ENCODE assay signal across 13 cellular contexts in the genomic region with DNA sequence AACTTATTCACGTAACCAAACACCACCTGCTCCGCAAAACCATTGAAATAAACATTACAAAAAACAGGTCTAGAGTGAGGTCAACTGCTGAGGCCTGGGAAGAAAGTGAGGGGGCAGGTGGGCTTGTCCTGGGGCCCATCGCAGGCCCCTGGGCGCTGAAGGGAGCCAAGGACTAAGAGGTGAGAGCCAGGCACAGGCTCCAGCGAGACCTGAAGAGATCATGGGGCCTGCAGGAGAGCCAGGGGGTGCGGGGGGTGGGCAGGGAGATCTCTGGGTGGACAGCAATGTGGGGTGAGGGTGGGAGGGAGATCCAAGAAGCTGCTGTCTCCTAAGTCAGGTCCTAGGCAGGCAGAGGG. TPM values are rescaled to one million over a fixed set of nuclear protein-coding genes. Genes with fewer than 3 reads are reported as not detected.
DNase-seq lines count a peak whose midpoint lies in the region; ATAC-seq and TF ChIP-seq lines count a peak whose summit lies in the region.
"Had no signal": no experiment of that assay in that cellular context is flagged by ENCODE, and none has a peak within 500 bp of the region (broad histone marks: within the 10 kb centered on the region; RNA-seq: fewer than 3 reads in every experiment).

No MANE protein-coding gene starts in this region.

- DNase-seq in heart left ventricle (no peak), Right ventricle myocardium inferior (ENCODE audit: missing footprints) (no peak), left ventricle myocardium inferior (no peak), nephron progenitor cell (no peak), NCI-H774 (lab: John Stamatoyannopoulos, UW) (no peak)
- no peak for DNase-seq in CD8-positive, alpha-beta T cell
- DNase-seq: activated CD4-positive, alpha-beta T cell treated with anti-CD3 and anti-CD28 coated beads, Interleukin-2, amount 10 ng/mL, durations not matched to agents 7 days and 5 days; OCI-M1; sigmoid colon; T-helper 2 cell had no signal

- H3K36me3 ChIP-seq in heart left ventricle (peaks cover 0 to 4% (median 0%) of the 10 kb centered on the region in 9 donors), left ventricle myocardium inferior (no peaks in the 10 kb centered on the region)
- H3K36me3 ChIP-seq in CD8-positive, alpha-beta T cell (ENCODE audit: insufficient read depth, low read length): no peaks in the 10 kb centered on the region
- H3K36me3 ChIP-seq: sigmoid colon had no signal

- H3K9me3 ChIP-seq in heart left ventricle: no peaks in the 10 kb centered on the region
- no peaks in the 10 kb centered on the region for H3K9me3 ChIP-seq in left ventricle myocardium inferior (replicated peaks)
- H3K9me3 ChIP-seq in CD8-positive, alpha-beta T cell (ENCODE audit: low read length): no peaks in the 10 kb centered on the region
- H3K9me3 ChIP-seq: sigmoid colon had no signal

- ATAC-seq in heart left ventricle (peak in 2 of 4 donors; percentile 1 to 11), Right ventricle myocardium inferior (no peak), HG03025 (IDR thresholded peaks at IDR 0.05; ENCODE audit: low FRiP score, unreplicated experiment) (no peak), GM18870 (IDR thresholded peaks at IDR 0.05; ENCODE audit: unreplicated experiment) (no peak)
- no peak for ATAC-seq in CD8-positive, alpha-beta T cell

- H3K36me3 Mint-ChIP-seq in nephron progenitor cell (ENCODE audit: low read depth): no peaks in the 10 kb centered on the region
- no peaks in the 10 kb centered on the region for H3K36me3 Mint-ChIP-seq in CD8-positive, alpha-beta T cell

- TF ChIP-seq POLR2A in heart left ventricle (IDR thresholded peaks at IDR 0.05): no peak

- POLR2A ChIA-PET in CD8-positive, alpha-beta T cell (lab: Charles Lee): no interaction called here

- H3K27me3 Mint-ChIP-seq in nephron progenitor cell (ENCODE audit: low read depth, poor library complexity): peaks cover 42% of the 10 kb centered on the region
- H3K27me3 Mint-ChIP-seq in CD8-positive, alpha-beta T cell (ENCODE audit: low read depth): no peaks in the 10 kb centered on the region
- H3K27me3 Mint-ChIP-seq: activated CD4-positive, alpha-beta T cell treated with anti-CD3 and anti-CD28 coated beads, Interleukin-2, amount 10 ng/mL, durations not matched to agents 7 days and 5 days had no signal

- H3K27ac ChIP-seq in heart left ventricle (peak overlapping the region; percentile 71 to 92 (median 86)), left ventricle myocardium inferior (replicated peaks) (peak overlapping the region; percentile 91)
- H3K27ac ChIP-seq in CD8-positive, alpha-beta T cell (ENCODE audit: low read depth, low read length): no peak overlapping the region
- H3K27ac ChIP-seq: sigmoid colon had no signal

- H3K9me3 Mint-ChIP-seq in nephron progenitor cell: no peaks in the 10 kb centered on the region
- H3K9me3 Mint-ChIP-seq in CD8-positive, alpha-beta T cell: no peaks in the 10 kb centered on the region
- H3K9me3 Mint-ChIP-seq: activated CD4-positive, alpha-beta T cell treated with anti-CD3 and anti-CD28 coated beads, Interleukin-2, amount 10 ng/mL, durations not matched to agents 7 days and 5 days; activated T-helper 1 cell treated with anti-CD3 and anti-CD28 coated beads, Interleukin-12 subunit alpha, Interleukin-12 subunit beta, Interleukin-2, Interleukin-4 antibody, amounts not matched to agents 30 ng/mL and 10 ng/mL and 1 ng/mL, durations not matched to agents 14 hours and 24 hours and 36 hours had no signal

- H3K4me3 Mint-ChIP-seq in nephron progenitor cell: peak overlapping the region; percentile 77
- no peak overlapping the region for H3K4me3 Mint-ChIP-seq in CD8-positive, alpha-beta T cell
- H3K4me3 Mint-ChIP-seq: activated CD4-positive, alpha-beta T cell treated with anti-CD3 and anti-CD28 coated beads, Interleukin-2, amount 10 ng/mL, durations not matched to agents 7 days and 5 days; activated T-helper 1 cell treated with anti-CD3 and anti-CD28 coated beads, Interleukin-12 subunit alpha, Interleukin-12 subunit beta, Interleukin-2, Interleukin-4 antibody, amounts not matched to agents 30 ng/mL and 10 ng/mL and 1 ng/mL, durations not matched to agents 14 hours and 24 hours and 36 hours had no signal

- H3K4me1 Mint-ChIP-seq in nephron progenitor cell: peaks cover 44% of the 10 kb centered on the region
- H3K4me1 Mint-ChIP-seq in CD8-positive, alpha-beta T cell (ENCODE audit: low read depth): peaks cover 12% of the 10 kb centered on the region

- intact Hi-C loops in heart left ventricle (cut with DNase I): loop anchor here in 4 of 10 donors (1.0 to 2.0 kb wide), 3 partner anchors 11 to 30 kb away; no protein-coding TSS in a partner anchor
- intact Hi-C loops in Right ventricle myocardium inferior (cut with DNase I): loop anchor here (1.0 kb wide), 1 partner anchor 25 kb away; no protein-coding TSS in a partner anchor
- intact Hi-C loops in left ventricle myocardium inferior (cut with micrococcal nuclease): no loop called here
- intact Hi-C loops in CD8-positive, alpha-beta T cell (cut with DNase I, micrococcal nuclease): loop anchor here in 1 of 2 experiments (5.0 kb wide), 1 partner anchor 168 kb away; no protein-coding TSS in a partner anchor

- no peak overlapping the region for H3K27ac Mint-ChIP-seq in nephron progenitor cell
- no peak overlapping the region for H3K27ac Mint-ChIP-seq in CD8-positive, alpha-beta T cell
- H3K27ac Mint-ChIP-seq: activated CD4-positive, alpha-beta T cell treated with anti-CD3 and anti-CD28 coated beads, Interleukin-2, amount 10 ng/mL, durations not matched to agents 7 days and 5 days; activated T-helper 1 cell treated with anti-CD3 and anti-CD28 coated beads, Interleukin-12 subunit alpha, Interleukin-12 subunit beta, Interleukin-2, Interleukin-4 antibody, amounts not matched to agents 30 ng/mL and 10 ng/mL and 1 ng/mL, durations not matched to agents 14 hours and 24 hours and 36 hours had no signal

- CTCF ChIA-PET in CD8-positive, alpha-beta T cell (lab: Charles Lee): no interaction called here

- TF ChIP-seq CTCF in heart left ventricle (IDR thresholded peaks at IDR 0.05) (no peak), left ventricle myocardium inferior (IDR thresholded peaks at IDR 0.05; ENCODE audit: borderline replicate concordance) (no peak), nephron progenitor cell (IDR thresholded peaks at IDR 0.05) (no peak)
- TF ChIP-seq CTCF in CD8-positive, alpha-beta T cell (IDR thresholded peaks at IDR 0.05): no peak

- H3K27me3 ChIP-seq in heart left ventricle (peaks cover 0 to 9% (median 4%) of the 10 kb centered on the region in 9 donors), left ventricle myocardium inferior (ENCODE audit: low read depth) (peaks cover 12% of the 10 kb centered on the region)
- no peaks in the 10 kb centered on the region for H3K27me3 ChIP-seq in CD8-positive, alpha-beta T cell (ENCODE audit: insufficient read depth, low read length)

- 60 to 82% (median 78%) methylated on average over 5 to 6 of the region's 6 CpGs for WGBS in heart left ventricle, 4 donors

- H3K4me3 ChIP-seq in heart left ventricle (peak overlapping the region; percentile 10 to 59 (median 47)), left ventricle myocardium inferior (peak overlapping the region; percentile 66)
- no peak overlapping the region for H3K4me3 ChIP-seq in CD8-positive, alpha-beta T cell (ENCODE audit: low read depth, low read length)

- H3K4me1 ChIP-seq in heart left ventricle (peaks cover 0 to 50% (median 24%) of the 10 kb centered on the region in 12 donors), left ventricle myocardium inferior (peaks cover 61% of the 10 kb centered on the region)
- peaks cover 7% of the 10 kb centered on the region for H3K4me1 ChIP-seq in CD8-positive, alpha-beta T cell (ENCODE audit: insufficient read depth, low read length)

RNA-seq across cellular contexts. Expression of a gene that starts 7.9 kb away (rescaled TPM):
- total RNA-seq in heart left ventricle (10 to 100 TPM; 19.7 to 39.4 (median 25.3) TPM), Right ventricle myocardium inferior (34.4 TPM), left ventricle myocardium inferior (15.1 TPM)
- 10 to 100 TPM; 16.3 to 28.2 TPM for polyA plus RNA-seq in heart left ventricle
- total RNA-seq in CD8-positive, alpha-beta T cell: 10 to 100 TPM; 31.3 to 37.6 TPM
